ENCODE assay signal across 8 cellular contexts in genomic region chr10:63268139-63268797, GRCh38.
DNase-seq lines count a peak whose midpoint lies in the region; ATAC-seq and TF ChIP-seq lines count a peak whose summit lies in the region.

No MANE protein-coding gene starts in this region.

- H3K9me3 ChIP-seq in A673 (ENCODE audit: low read depth, low read length, poor library complexity, severe bottlenecking) = no peaks in the 10 kb centered on the region
- H3K9me3 ChIP-seq in WERI-Rb-1 (ENCODE audit: severe bottlenecking) = no peaks in the 10 kb centered on the region
- no peaks in the 10 kb centered on the region for H3K9me3 ChIP-seq in prostate gland

- H3K4me1 ChIP-seq in A673 (ENCODE audit: insufficient read depth, low read length, poor library complexity, severe bottlenecking) (peaks cover 19% of the 10 kb centered on the region), prostate gland (replicated peaks) (no peaks in the 10 kb centered on the region)

- no peak for ATAC-seq in GM19463 (IDR thresholded peaks at IDR 0.05; ENCODE audit: unreplicated experiment)
- ATAC-seq in GM19328 (IDR thresholded peaks at IDR 0.05; ENCODE audit: unreplicated experiment) = no peak

- no peak for TF ChIP-seq POLR2A in prostate gland (IDR thresholded peaks at IDR 0.05)

- H3K4me3 ChIP-seq in A673 (ENCODE audit: low read depth, low read length, poor library complexity, severe bottlenecking) = peak overlapping the region; percentile 56
- peak overlapping the region; percentile 76 for H3K4me3 ChIP-seq in WERI-Rb-1 (ENCODE audit: low read depth, low read length)
- H3K4me3 ChIP-seq in foreskin fibroblast (ENCODE audit: low read depth in 1 of 2, low read length in 2 of 2) = peak overlapping the region; percentile 72 to 83
- H3K4me3 ChIP-seq in prostate gland = peak overlapping the region; percentile 37 to 39

- 0% methylated on average over 3 of the region's 3 CpGs for WGBS in prostate gland

- POLR2A ChIA-PET in A673 (lab: Charles Lee; ENCODE audit: low non-redundant PET) = interaction anchor here (0.8 to 1.2 kb wide), 3 partner anchors 9 to 305 kb away, joined by 4 to 5 read pairs (median 5); no protein-coding TSS in a partner anchor

- intact Hi-C loops in A673 (cut with micrococcal nuclease; ENCODE audit: unreplicated experiment) = loop anchor here (5.0 to 10.0 kb wide), 4 partner anchors 51 to 447 kb away; partner anchors contain the start of genes JMJD1C and REEP3
- intact Hi-C loops in prostate gland (cut with DNase I) = loop anchor here (2.0 to 10.0 kb wide), 2 partner anchors 199 to 257 kb away; partner anchors contain the start of gene REEP3

- CTCF ChIA-PET in A673 (lab: Charles Lee) = interaction anchor here (0.7 kb wide), 1 partner anchor 494 kb away, joined by 5 read pairs; no protein-coding TSS in a partner anchor

- BruUV-seq in A673 (replicated peaks; lab: Mats Ljungman, UMichigan) = TSS peak; percentile 64

- no peak for TF ChIP-seq CTCF in A673 (conservative IDR thresholded peaks at IDR 0.05; ENCODE audit: low read depth, low read length)
- no peak for TF ChIP-seq CTCF in WERI-Rb-1 (IDR thresholded peaks at IDR 0.05; ENCODE audit: low read depth, low read length)
- no peak for TF ChIP-seq CTCF in foreskin fibroblast (IDR thresholded peaks at IDR 0.05; ENCODE audit: low read depth, low read length)
- TF ChIP-seq CTCF in prostate gland (IDR thresholded peaks at IDR 0.05) = no peak

- peak; percentile 43 for DNase-seq in A673 (ENCODE audit: low spot score)
- DNase-seq in H4 (ENCODE audit: low spot score) = peak; percentile 13
- DNase-seq in WERI-Rb-1 = no peak
- DNase-seq in foreskin fibroblast = no peak
- no peak for DNase-seq in prostate gland (ENCODE audit: low spot score)
- DNase-seq in NCI-H226 = no peak

- H3K27me3 ChIP-seq in A673 (replicated peaks; ENCODE audit: insufficient read depth, low read depth, low read length, poor library complexity) (no peaks in the 10 kb centered on the region), WERI-Rb-1 (ENCODE audit: insufficient read depth, low read depth, severe bottlenecking) (no peaks in the 10 kb centered on the region), prostate gland (replicated peaks; ENCODE audit: insufficient read depth) (no peaks in the 10 kb centered on the region)

- H3K27ac ChIP-seq in A673 (ENCODE audit: low read depth, low read length, poor library complexity, severe bottlenecking) (peak overlapping the region; percentile 90), WERI-Rb-1 (peak overlapping the region; percentile 93), prostate gland (peak overlapping the region; percentile 90)

- H3K36me3 ChIP-seq in A673 (ENCODE audit: insufficient read depth, low read length, poor library complexity, severe bottlenecking) = no peaks in the 10 kb centered on the region
- H3K36me3 ChIP-seq in WERI-Rb-1 = peaks cover 3% of the 10 kb centered on the region
- H3K36me3 ChIP-seq in prostate gland = no peaks in the 10 kb centered on the region

Comparison
In these comparisons a context has a peak if more than half of its experiments do, and no peak if none do; other contexts are left out.
1. DNase-seq: peak in A673 (single experiment) and H4 (single experiment); none in WERI-Rb-1 (single experiment), foreskin fibroblast (0 of 2), prostate gland (single experiment) and NCI-H226 (single experiment).
2. Peak in every context shown above with its lines, with median percentiles within 50 percentile points of each other: H3K27ac ChIP-seq and H3K4me3 ChIP-seq.